In genomic region chr21:31334648-31335121, GRCh38 we compare ENCODE assay signal across 1 cellular context.
TF ChIP-seq lines count a peak whose summit lies in the region.

No MANE protein-coding gene starts in this region.

TF ChIP-seq in HEK293, 187 proteins besides CTCF, POLR2A, EP300 and RAD21 (continued from another document and continues in another):
- TF ChIP-seq PRDM10 (tag by site-specific recombination; IDR thresholded peaks at IDR 0.05) (peak; percentile 79), ZNF621 (tag by site-specific recombination; IDR thresholded peaks at IDR 0.05) (no peak), ZIC2 (tag by site-specific recombination; IDR thresholded peaks at IDR 0.05) (peak; percentile 33; the same call in 1 of the 2 replicates), SP7 (tag by site-specific recombination; IDR thresholded peaks at IDR 0.05) (no peak), ZNF558 (tag by site-specific recombination; IDR thresholded peaks at IDR 0.05) (no peak), ZNF16 (tag by site-specific recombination; IDR thresholded peaks at IDR 0.05; ENCODE audit: low read depth) (no peak), ZNF121 (tag by site-specific recombination; IDR thresholded peaks at IDR 0.05) (no peak), SP3 (tag by site-specific recombination; IDR thresholded peaks at IDR 0.05) (no peak), ZNF174 (tag by site-specific recombination; IDR thresholded peaks at IDR 0.05) (no peak), ZNF112 (tag by site-specific recombination; IDR thresholded peaks at IDR 0.05) (no peak), MEIS1 (CRISPR knock-in tag; IDR thresholded peaks at IDR 0.05; ENCODE audit: borderline replicate concordance) (no peak), ZSCAN23 (tag by site-specific recombination; IDR thresholded peaks at IDR 0.05) (no peak), ZNF311 (tag by site-specific recombination; IDR thresholded peaks at IDR 0.05; ENCODE audit: borderline replicate concordance) (no peak), GLI4 (tag by site-specific recombination; IDR thresholded peaks at IDR 0.05) (no peak), WT1 (tag by site-specific recombination; IDR thresholded peaks at IDR 0.05) (peak; percentile 85), ZNF555 (tag by site-specific recombination; conservative IDR thresholded peaks at IDR 0.05) (no peak), ZNF571 (tag by site-specific recombination; IDR thresholded peaks at IDR 0.05) (no peak), ZNF521 (tag by site-specific recombination; IDR thresholded peaks at IDR 0.05) (no peak), ZNF280C (tag by site-specific recombination; IDR thresholded peaks at IDR 0.05) (no peak), ZNF837 (tag by site-specific recombination; IDR thresholded peaks at IDR 0.05) (no peak), ZXDB (tag by site-specific recombination; IDR thresholded peaks at IDR 0.05) (0 out of 2 replicates have a peak, but pooled peaks have one; percentile 33), TCF7L2 (IDR thresholded peaks at IDR 0.05; ENCODE audit: borderline replicate concordance, low read depth, low read length) (no peak), ZSCAN16 (tag by site-specific recombination; IDR thresholded peaks at IDR 0.05) (no peak), PRDM2 (tag by site-specific recombination; IDR thresholded peaks at IDR 0.05; ENCODE audit: borderline replicate concordance) (no peak), ZNF76 (tag by site-specific recombination; IDR thresholded peaks at IDR 0.05; ENCODE audit: borderline replicate concordance, low read depth) (no peak), ZNF391 (tag by site-specific recombination; IDR thresholded peaks at IDR 0.05; ENCODE audit: borderline replicate concordance, low read depth) (no peak), ZBTB6 (tag by site-specific recombination; IDR thresholded peaks at IDR 0.05) (no peak), GLIS2 (tag by site-specific recombination; IDR thresholded peaks at IDR 0.05) (no peak), ZNF600 (tag by site-specific recombination; IDR thresholded peaks at IDR 0.05) (peak; percentile 83), ZNF639 (tag by site-specific recombination; IDR thresholded peaks at IDR 0.05) (no peak), ZBTB17 (tag by site-specific recombination; IDR thresholded peaks at IDR 0.05) (no peak), ZFHX2 (tag by site-specific recombination; conservative IDR thresholded peaks at IDR 0.05) (no peak), KLF9 (tag by site-specific recombination; IDR thresholded peaks at IDR 0.05; ENCODE audit: low read depth) (no peak), ZBTB48 (tag by site-specific recombination; IDR thresholded peaks at IDR 0.05) (no peak), HOXA7 (CRISPR knock-in tag; IDR thresholded peaks at IDR 0.05; ENCODE audit: borderline replicate concordance) (no peak), ZNF785 (tag by site-specific recombination; IDR thresholded peaks at IDR 0.05) (no peak)
- TF ChIP-seq, protein P1, sequence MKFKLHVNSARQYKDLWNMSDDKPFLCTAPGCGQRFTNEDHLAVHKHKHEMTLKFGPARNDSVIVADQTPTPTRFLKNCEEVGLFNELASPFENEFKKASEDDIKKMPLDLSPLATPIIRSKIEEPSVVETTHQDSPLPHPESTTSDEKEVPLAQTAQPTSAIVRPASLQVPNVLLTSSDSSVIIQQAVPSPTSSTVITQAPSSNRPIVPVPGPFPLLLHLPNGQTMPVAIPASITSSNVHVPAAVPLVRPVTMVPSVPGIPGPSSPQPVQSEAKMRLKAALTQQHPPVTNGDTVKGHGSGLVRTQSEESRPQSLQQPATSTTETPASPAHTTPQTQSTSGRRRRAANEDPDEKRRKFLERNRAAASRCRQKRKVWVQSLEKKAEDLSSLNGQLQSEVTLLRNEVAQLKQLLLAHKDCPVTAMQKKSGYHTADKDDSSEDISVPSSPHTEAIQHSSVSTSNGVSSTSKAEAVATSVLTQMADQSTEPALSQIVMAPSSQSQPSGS (tag by site-specific recombination; IDR thresholded peaks at IDR 0.05; ENCODE audit: low read depth): no peak
- TF ChIP-seq, protein P2, sequence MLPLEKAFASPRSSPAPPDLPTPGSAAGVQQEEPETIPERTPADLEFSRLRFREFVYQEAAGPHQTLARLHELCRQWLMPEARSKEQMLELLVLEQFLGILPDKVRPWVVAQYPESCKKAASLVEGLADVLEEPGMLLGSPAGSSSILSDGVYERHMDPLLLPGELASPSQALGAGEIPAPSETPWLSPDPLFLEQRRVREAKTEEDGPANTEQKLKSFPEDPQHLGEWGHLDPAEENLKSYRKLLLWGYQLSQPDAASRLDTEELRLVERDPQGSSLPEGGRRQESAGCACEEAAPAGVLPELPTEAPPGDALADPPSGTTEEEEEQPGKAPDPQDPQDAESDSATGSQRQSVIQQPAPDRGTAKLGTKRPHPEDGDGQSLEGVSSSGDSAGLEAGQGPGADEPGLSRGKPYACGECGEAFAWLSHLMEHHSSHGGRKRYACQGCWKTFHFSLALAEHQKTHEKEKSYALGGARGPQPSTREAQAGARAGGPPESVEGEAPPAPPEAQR (tag by site-specific recombination; IDR thresholded peaks at IDR 0.05): no peak
- TF ChIP-seq, protein P3, sequence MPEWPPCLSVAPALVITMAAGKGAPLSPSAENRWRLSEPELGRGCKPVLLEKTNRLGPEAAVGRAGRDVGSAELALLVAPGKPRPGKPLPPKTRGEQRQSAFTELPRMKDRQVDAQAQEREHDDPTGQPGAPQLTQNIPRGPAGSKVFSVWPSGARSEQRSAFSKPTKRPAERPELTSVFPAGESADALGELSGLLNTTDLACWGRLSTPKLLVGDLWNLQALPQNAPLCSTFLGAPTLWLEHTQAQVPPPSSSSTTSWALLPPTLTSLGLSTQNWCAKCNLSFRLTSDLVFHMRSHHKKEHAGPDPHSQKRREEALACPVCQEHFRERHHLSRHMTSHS (tag by site-specific recombination; IDR thresholded peaks at IDR 0.05): no peak
- TF ChIP-seq, protein P4, sequence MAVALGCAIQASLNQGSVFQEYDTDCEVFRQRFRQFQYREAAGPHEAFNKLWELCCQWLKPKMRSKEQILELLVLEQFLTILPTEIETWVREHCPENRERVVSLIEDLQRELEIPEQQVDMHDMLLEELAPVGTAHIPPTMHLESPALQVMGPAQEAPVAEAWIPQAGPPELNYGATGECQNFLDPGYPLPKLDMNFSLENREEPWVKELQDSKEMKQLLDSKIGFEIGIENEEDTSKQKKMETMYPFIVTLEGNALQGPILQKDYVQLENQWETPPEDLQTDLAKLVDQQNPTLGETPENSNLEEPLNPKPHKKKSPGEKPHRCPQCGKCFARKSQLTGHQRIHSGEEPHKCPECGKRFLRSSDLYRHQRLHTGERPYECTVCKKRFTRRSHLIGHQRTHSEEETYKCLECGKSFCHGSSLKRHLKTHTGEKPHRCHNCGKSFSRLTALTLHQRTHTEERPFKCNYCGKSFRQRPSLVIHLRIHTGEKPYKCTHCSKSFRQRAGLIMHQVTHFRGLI (tag by site-specific recombination; IDR thresholded peaks at IDR 0.05): 0 out of 2 replicates have a peak, but pooled peaks have one; percentile 35
